ENCODE assay signal across 10 cellular contexts in genomic region chr1:236002572-236002971, GRCh38.
"Had no signal": no experiment of that assay in that cellular context is flagged by ENCODE, and none has a peak within 500 bp of the region (broad histone marks: within the 10 kb centered on the region; RNA-seq: fewer than 3 reads in every experiment).

No MANE protein-coding gene starts in this region.

- FAIRE-seq: bronchial epithelial cell had no signal

- H3K36me3 Mint-ChIP-seq: natural killer cell had no signal

- H3K27ac Mint-ChIP-seq: activated T-cell treated with anti-CD3 and anti-CD28 coated beads, Interleukin-2, amount 50 U/mL, for 72 hours; natural killer cell; stimulated activated naive B cell treated with anti-CD40 and anti-IgM and Interleukin-4, amounts not matched to agents 10 μg/mL and 1 μg/mL and 100 μg/mL, for 72 hours had no signal

- DNase-seq: activated CD4-positive, alpha-beta T cell treated with anti-CD3 and anti-CD28 coated beads, Interleukin-2, amount 50 U/mL, for 4 hours; activated CD4-positive, CD25-positive, alpha-beta regulatory T cell; activated naive CD8-positive, alpha-beta T cell treated with anti-CD3 and anti-CD28 coated beads, Interleukin-2, amount 10 ng/mL, durations not matched to agents 7 days and 5 days; activated T-cell treated with anti-CD3 and anti-CD28 coated beads, Interleukin-2, amount 50 U/mL, for 72 hours; hippocampal formation; natural killer cell; psoas muscle; stimulated activated CD4-positive, alpha-beta T cell treated with anti-CD3 and anti-CD28 coated beads, Interleukin-2, amount 100 ng/mL, for 24 hours; stimulated activated naive B cell treated with anti-CD40 and anti-IgM and Interleukin-4, amounts not matched to agents 10 μg/mL and 1 μg/mL and 100 μg/mL, for 72 hours had no signal

- H3K4me3 Mint-ChIP-seq: activated naive CD8-positive, alpha-beta T cell treated with anti-CD3 and anti-CD28 coated beads, Interleukin-2, amount 10 ng/mL, durations not matched to agents 7 days and 5 days; activated T-cell treated with anti-CD3 and anti-CD28 coated beads, Interleukin-2, amount 50 U/mL, for 72 hours; natural killer cell; stimulated activated naive B cell treated with anti-CD40 and anti-IgM and Interleukin-4, amounts not matched to agents 10 μg/mL and 1 μg/mL and 100 μg/mL, for 72 hours had no signal

- H3K27me3 Mint-ChIP-seq: stimulated activated naive B cell treated with anti-CD40 and anti-IgM and Interleukin-4, amounts not matched to agents 10 μg/mL and 1 μg/mL and 100 μg/mL, for 72 hours had no signal

- H3K4me3 ChIP-seq: psoas muscle had no signal

- H3K9me3 ChIP-seq: psoas muscle had no signal

- ATAC-seq: activated T-cell treated with anti-CD3 and anti-CD28 coated beads, Interleukin-2, amount 50 U/mL, for 72 hours; natural killer cell; stimulated activated naive B cell treated with anti-CD40 and anti-IgM and Interleukin-4, amounts not matched to agents 10 μg/mL and 1 μg/mL and 100 μg/mL, for 72 hours had no signal

- H3K9me3 Mint-ChIP-seq: activated naive CD8-positive, alpha-beta T cell treated with anti-CD3 and anti-CD28 coated beads, Interleukin-2, amount 10 ng/mL, durations not matched to agents 7 days and 5 days; natural killer cell; stimulated activated naive B cell treated with anti-CD40 and anti-IgM and Interleukin-4, amounts not matched to agents 10 μg/mL and 1 μg/mL and 100 μg/mL, for 72 hours had no signal

- H3K27ac ChIP-seq: psoas muscle had no signal

- H3K4me1 ChIP-seq: psoas muscle had no signal
